ENCODE assay signal across 1 cellular context in the genomic region with DNA sequence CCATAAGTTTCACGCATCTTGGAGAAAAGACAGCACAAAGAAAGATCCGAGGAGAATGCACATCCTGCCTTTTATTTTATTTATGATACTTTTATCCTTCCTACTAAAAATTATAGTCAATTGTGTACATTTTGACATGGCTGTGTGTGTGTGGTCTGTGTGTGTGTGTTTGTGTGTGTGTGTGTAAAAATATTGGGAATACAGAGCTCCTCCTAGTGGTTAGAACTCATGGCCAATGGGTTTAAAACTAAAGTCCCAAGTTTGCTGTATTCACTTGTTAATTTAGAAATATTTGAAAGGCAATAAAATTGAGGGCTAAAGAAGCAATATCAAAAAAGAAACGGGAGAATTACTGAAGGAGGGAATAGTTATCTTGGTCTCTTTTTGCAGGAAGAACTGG.
TF ChIP-seq lines count a peak whose summit lies in the region.

No MANE protein-coding gene starts in this region.

TF ChIP-seq in H1, 55 proteins besides CTCF, POLR2A, EP300 and RAD21 (continued from another document):
- TF ChIP-seq, protein P1, sequence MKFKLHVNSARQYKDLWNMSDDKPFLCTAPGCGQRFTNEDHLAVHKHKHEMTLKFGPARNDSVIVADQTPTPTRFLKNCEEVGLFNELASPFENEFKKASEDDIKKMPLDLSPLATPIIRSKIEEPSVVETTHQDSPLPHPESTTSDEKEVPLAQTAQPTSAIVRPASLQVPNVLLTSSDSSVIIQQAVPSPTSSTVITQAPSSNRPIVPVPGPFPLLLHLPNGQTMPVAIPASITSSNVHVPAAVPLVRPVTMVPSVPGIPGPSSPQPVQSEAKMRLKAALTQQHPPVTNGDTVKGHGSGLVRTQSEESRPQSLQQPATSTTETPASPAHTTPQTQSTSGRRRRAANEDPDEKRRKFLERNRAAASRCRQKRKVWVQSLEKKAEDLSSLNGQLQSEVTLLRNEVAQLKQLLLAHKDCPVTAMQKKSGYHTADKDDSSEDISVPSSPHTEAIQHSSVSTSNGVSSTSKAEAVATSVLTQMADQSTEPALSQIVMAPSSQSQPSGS (IDR thresholded peaks at IDR 0.05; ENCODE audit: low read length): no peak
- no peak for TF ChIP-seq CEBPB (IDR thresholded peaks at IDR 0.05; ENCODE audit: low read depth, low read length)
- TF ChIP-seq, protein P2, sequence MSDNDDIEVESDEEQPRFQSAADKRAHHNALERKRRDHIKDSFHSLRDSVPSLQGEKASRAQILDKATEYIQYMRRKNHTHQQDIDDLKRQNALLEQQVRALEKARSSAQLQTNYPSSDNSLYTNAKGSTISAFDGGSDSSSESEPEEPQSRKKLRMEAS (IDR thresholded peaks at IDR 0.05): no peak
- no peak for TF ChIP-seq HDAC6 (IDR thresholded peaks at IDR 0.05; ENCODE audit: low read depth, low read length)
- no peak for TF ChIP-seq TAF1 (IDR thresholded peaks at IDR 0.05; ENCODE audit: low read depth, low read length)
